10 cellular contexts compared by ENCODE assay signal in genomic region chr6:166341464-166341863, GRCh38. TPM values are rescaled to one million over a fixed set of nuclear protein-coding genes. Genes with fewer than 3 reads are reported as not detected.
DNase-seq lines count a peak whose midpoint lies in the region; ATAC-seq, FAIRE-seq and TF ChIP-seq lines count a peak whose summit lies in the region.
"Had no signal": no experiment of that assay in that cellular context is flagged by ENCODE, and none has a peak within 500 bp of the region (broad histone marks: within the 10 kb centered on the region; RNA-seq: fewer than 3 reads in every experiment).

No MANE protein-coding gene starts in this region.

- no peak for FAIRE-seq in small intestine (lab: Jason Lieb, UNC)

- no peak overlapping the region for H3K27ac ChIP-seq in small intestine (ENCODE audit: low read depth in 1 of 2, low read length in 1 of 2)

- H3K9me3 Mint-ChIP-seq in T-helper 1 cell treated with Interleukin-12 subunit alpha and Interleukin-12 subunit beta and Interleukin-4 antibody, amounts not matched to agents 30 μg/mL and 1 μg/mL, for 36 hours = no peaks in the 10 kb centered on the region

- peaks cover 13% of the 10 kb centered on the region for H3K4me1 Mint-ChIP-seq in T-helper 1 cell treated with Interleukin-12 subunit alpha and Interleukin-12 subunit beta and Interleukin-4 antibody, amounts not matched to agents 30 μg/mL and 1 μg/mL, for 36 hours (ENCODE audit: low read depth)

- ATAC-seq in GM21447 (IDR thresholded peaks at IDR 0.05; ENCODE audit: unreplicated experiment) = no peak

- peaks cover 0 to 2% of the 10 kb centered on the region in 2 donors for H3K36me3 ChIP-seq in small intestine (ENCODE audit: control insufficient read depth in 2 of 2, insufficient read depth in 2 of 2, low read length in 2 of 2)

- no peaks in the 10 kb centered on the region for H3K9me3 ChIP-seq in small intestine (ENCODE audit: control insufficient read depth, low read depth)

- TF ChIP-seq CTCF in HFF-Myc (IDR thresholded peaks at IDR 0.05; ENCODE audit: low read depth, low read length, missing control alignments) (no peak), fibroblast of villous mesenchyme (IDR thresholded peaks at IDR 0.05; ENCODE audit: insufficient read depth, low read depth, low read length) (no peak)

- H3K36me3 Mint-ChIP-seq in T-helper 1 cell treated with Interleukin-12 subunit alpha and Interleukin-12 subunit beta and Interleukin-4 antibody, amounts not matched to agents 30 μg/mL and 1 μg/mL, for 36 hours (ENCODE audit: low read depth) = peaks cover 12% of the 10 kb centered on the region

- H3K27me3 Mint-ChIP-seq in T-helper 1 cell treated with Interleukin-12 subunit alpha and Interleukin-12 subunit beta and Interleukin-4 antibody, amounts not matched to agents 30 μg/mL and 1 μg/mL, for 36 hours (ENCODE audit: low read depth) = no peaks in the 10 kb centered on the region

- H3K4me3 ChIP-seq in HFF-Myc (replicated peaks; ENCODE audit: low read depth, low read length) (peak overlapping the region; percentile 96), fibroblast of villous mesenchyme (ENCODE audit: low read depth, low read length) (peak overlapping the region; percentile 92), small intestine (ENCODE audit: low read depth in 1 of 2, low read length in 2 of 2) (peak overlapping the region in 1 of 2 donors; percentile 85)

- H3K4me3 Mint-ChIP-seq in T-helper 1 cell treated with Interleukin-12 subunit alpha and Interleukin-12 subunit beta and Interleukin-4 antibody, amounts not matched to agents 30 μg/mL and 1 μg/mL, for 36 hours = peak overlapping the region; percentile 88

- peak overlapping the region; percentile 91 for H3K27ac Mint-ChIP-seq in T-helper 1 cell treated with Interleukin-12 subunit alpha and Interleukin-12 subunit beta and Interleukin-4 antibody, amounts not matched to agents 30 μg/mL and 1 μg/mL, for 36 hours

- no peak for DNase-seq in HFF-Myc (ENCODE audit: extremely low read depth, low read depth)
- DNase-seq in fibroblast of villous mesenchyme (ENCODE audit: low read depth) = no peak
- peak; percentile 14 for DNase-seq in small intestine
- DNase-seq in DMS 273 (lab: John Stamatoyannopoulos, UW; ENCODE audit: unreplicated experiment) = no peak
- no peak for DNase-seq in stimulated activated CD4-positive, alpha-beta T cell treated with anti-CD3 and anti-CD28 coated beads, Interleukin-4, amount 100 ng/mL, for 24 hours
- DNase-seq in NCI-H187 (lab: John Stamatoyannopoulos, UW) = no peak
- DNase-seq: NCI-H2107 had no signal

- 6 to 21% (median 6%) methylated on average over 7 of the region's 7 CpGs for WGBS in small intestine, 3 donors

- no peaks in the 10 kb centered on the region for H3K27me3 ChIP-seq in small intestine (ENCODE audit: control insufficient read depth in 2 of 2, insufficient read depth in 2 of 2, low read length in 2 of 2)

- peaks cover 8 to 9% of the 10 kb centered on the region in 2 donors for H3K4me1 ChIP-seq in small intestine (ENCODE audit: control insufficient read depth in 2 of 2, insufficient read depth in 1 of 2, low read depth in 1 of 2, low read length in 1 of 2)

RNA-seq across cellular contexts. Expression of gene SFT2D1, which starts 0.9 kb away (rescaled TPM):
- total RNA-seq in fibroblast of villous mesenchyme = 20.9 and 37.1 TPM in 2 replicates
- polyA plus RNA-seq in small intestine = 100 to 1,000 TPM in 1 of 3 donors, 10 to 100 TPM in 2; 32.4 to 113 (median 47.4) TPM

RNA-seq across cellular contexts. Expression of gene PRR18, which starts 33.3 kb away (rescaled TPM):
- total RNA-seq in fibroblast of villous mesenchyme = under 0.01 TPM in 1 of 2 replicates, not detected in the other
- polyA plus RNA-seq in small intestine = under 1 TPM in 2 of 3 donors, not detected in 1; 0.43 to 0.45 TPM
- total RNA-seq: renal cortical epithelial cell had no signal

RNA-seq across cellular contexts. Expression of gene MPC1, which starts 41.3 kb away (rescaled TPM):
- total RNA-seq in fibroblast of villous mesenchyme = 15.1 and 22.0 TPM in 2 replicates
- 100 to 1,000 TPM in 2 of 3 donors, 10 to 100 TPM in 1; 99.5 to 213 (median 130) TPM for polyA plus RNA-seq in small intestine
